Comparison of ENCODE assay signal across 27 cellular contexts in genomic region chr10:120996456-120997053, GRCh38.
"Had no signal": no experiment of that assay in that cellular context is flagged by ENCODE, and none has a peak within 500 bp of the region (broad histone marks: within the 10 kb centered on the region; RNA-seq: fewer than 3 reads in every experiment).

No MANE protein-coding gene starts in this region.

- H3K27ac ChIP-seq: breast epithelium, epithelial cell of prostate, esophagus squamous epithelium, heart right ventricle, right lobe of liver had no signal

- H3K4me3 ChIP-seq: breast epithelium, esophagus squamous epithelium, heart right ventricle, right lobe of liver had no signal

- H3K4me1 ChIP-seq: breast epithelium, heart right ventricle, right lobe of liver had no signal

- H3K9me3 ChIP-seq: esophagus squamous epithelium, right lobe of liver had no signal

- H3K36me3 Mint-ChIP-seq: activated naive CD4-positive, alpha-beta T cell treated with anti-CD3 and anti-CD28 coated beads, Interleukin-2, amount 50 U/mL, for 24 hours; naive thymus-derived CD8-positive, alpha-beta T cell had no signal

- H3K36me3 ChIP-seq: breast epithelium, esophagus squamous epithelium, heart right ventricle, right lobe of liver had no signal

- ATAC-seq: activated CD4-positive, alpha-beta T cell treated with anti-CD3 and anti-CD28 coated beads for 36 hours; activated naive CD8-positive, alpha-beta T cell treated with anti-CD3 and anti-CD28 coated beads, Interleukin-2, amount 50 U/mL, for 24 hours; activated T-helper 17 cell treated with anti-CD3 and anti-CD28 coated beads, Interleukin-2, amount 50 U/mL, for 72 hours; heart right ventricle; naive thymus-derived CD8-positive, alpha-beta T cell; right lobe of liver had no signal

- H3K27me3 ChIP-seq: right lobe of liver had no signal

- H3K27me3 Mint-ChIP-seq: activated naive CD4-positive, alpha-beta T cell treated with anti-CD3 and anti-CD28 coated beads, Interleukin-2, amount 50 U/mL, for 24 hours; activated T-cell treated with anti-CD3 and anti-CD28 coated beads, Interleukin-2, amount 50 U/mL, for 24 hours; stimulated activated naive CD8-positive, alpha-beta T cell treated with anti-CD3 and anti-CD28 coated beads, Interleukin-15, Interleukin-2, amounts not matched to agents 100 ng/mL and 50 ng/mL, for 24 hours had no signal

- H3K27ac Mint-ChIP-seq: activated CD4-positive, alpha-beta T cell treated with anti-CD3 and anti-CD28 coated beads for 36 hours; activated naive CD4-positive, alpha-beta T cell treated with anti-CD3 and anti-CD28 coated beads, Interleukin-2, amount 50 U/mL, for 24 hours; activated naive CD8-positive, alpha-beta T cell treated with anti-CD3 and anti-CD28 coated beads, Interleukin-2, amount 50 U/mL, for 24 hours; activated T-cell treated with anti-CD3 and anti-CD28 coated beads, Interleukin-2, amount 50 U/mL, for 24 hours; activated T-helper 17 cell treated with anti-CD3 and anti-CD28 coated beads, Interleukin-2, amount 50 U/mL, for 72 hours; stimulated activated naive CD8-positive, alpha-beta T cell treated with anti-CD3 and anti-CD28 coated beads, Interleukin-15, Interleukin-2, amounts not matched to agents 100 ng/mL and 50 ng/mL, for 24 hours had no signal

- H3K4me3 Mint-ChIP-seq: activated CD4-positive, alpha-beta T cell treated with anti-CD3 and anti-CD28 coated beads for 36 hours; activated naive CD4-positive, alpha-beta T cell treated with anti-CD3 and anti-CD28 coated beads, Interleukin-2, amount 50 U/mL, for 24 hours; activated naive CD8-positive, alpha-beta T cell treated with anti-CD3 and anti-CD28 coated beads, Interleukin-2, amount 50 U/mL, for 24 hours; activated T-cell treated with anti-CD3 and anti-CD28 coated beads, Interleukin-2, amount 50 U/mL, for 24 hours; activated T-helper 17 cell treated with anti-CD3 and anti-CD28 coated beads, Interleukin-2, amount 50 U/mL, for 72 hours; central memory CD8-positive, alpha-beta T cell; naive thymus-derived CD8-positive, alpha-beta T cell; neural crest cell; stimulated activated naive CD8-positive, alpha-beta T cell treated with anti-CD3 and anti-CD28 coated beads, Interleukin-15, Interleukin-2, amounts not matched to agents 100 ng/mL and 50 ng/mL, for 24 hours had no signal

- DNase-seq: activated CD4-positive, alpha-beta T cell treated with anti-CD3 and anti-CD28 coated beads for 36 hours; activated CD4-positive, alpha-beta T cell treated with anti-CD3 and anti-CD28 coated beads, Interleukin-2, amount 50 U/mL, for 48 hours; activated CD4-positive, CD25-positive, alpha-beta regulatory T cell; activated CD8-positive, alpha-beta memory T cell treated with anti-CD3 and anti-CD28 coated beads, Interleukin-2, amount 50 U/mL, for 48 hours; activated gamma-delta T cell treated with Interleukin-2 at 50 U/mL for 16 hours; activated naive CD8-positive, alpha-beta T cell treated with anti-CD3 and anti-CD28 coated beads, Interleukin-2, amount 50 U/mL, for 24 hours; activated T-cell treated with anti-CD3 and anti-CD28 coated beads, Interleukin-2, amount 50 U/mL, for 24 hours; amygdala; dermis blood vessel endothelial cell; effector CD4-positive, alpha-beta T cell; esophagus squamous epithelium; foreskin melanocyte; heart right ventricle; mammary epithelial cell; naive thymus-derived CD8-positive, alpha-beta T cell; occipital lobe; right lobe of liver; stimulated activated CD4-positive, alpha-beta T cell treated with anti-CD3 and anti-CD28 coated beads, Interleukin-12 subunit alpha, Interleukin-12 subunit beta, amount 100 ng/mL, for 4 hours; stimulated activated CD4-positive, alpha-beta T cell treated with anti-CD3 and anti-CD28 coated beads, Interleukin-4, amount 100 ng/mL, for 1 hour; substantia nigra had no signal

- H3K9me3 Mint-ChIP-seq: activated naive CD4-positive, alpha-beta T cell treated with anti-CD3 and anti-CD28 coated beads, Interleukin-2, amount 50 U/mL, for 24 hours; activated naive CD8-positive, alpha-beta T cell treated with anti-CD3 and anti-CD28 coated beads, Interleukin-2, amount 50 U/mL, for 24 hours; activated T-helper 17 cell treated with anti-CD3 and anti-CD28 coated beads, Interleukin-2, amount 50 U/mL, for 72 hours; stimulated activated naive CD8-positive, alpha-beta T cell treated with anti-CD3 and anti-CD28 coated beads, Interleukin-15, Interleukin-2, amounts not matched to agents 100 ng/mL and 50 ng/mL, for 24 hours had no signal

- H3K4me1 Mint-ChIP-seq: activated CD4-positive, alpha-beta T cell treated with anti-CD3 and anti-CD28 coated beads for 36 hours; activated naive CD4-positive, alpha-beta T cell treated with anti-CD3 and anti-CD28 coated beads, Interleukin-2, amount 50 U/mL, for 24 hours; activated naive CD8-positive, alpha-beta T cell treated with anti-CD3 and anti-CD28 coated beads, Interleukin-2, amount 50 U/mL, for 24 hours; activated T-helper 17 cell treated with anti-CD3 and anti-CD28 coated beads, Interleukin-2, amount 50 U/mL, for 72 hours; central memory CD8-positive, alpha-beta T cell had no signal
